8 cellular contexts compared by ENCODE assay signal in genomic region chr9:14313951-14314423, GRCh38. TPM values are rescaled to one million over a fixed set of nuclear protein-coding genes. Genes with fewer than 3 reads are reported as not detected.
DNase-seq lines count a peak whose midpoint lies in the region; ATAC-seq and FAIRE-seq lines count a peak whose summit lies in the region.

NFIB (minus strand) TSS chr9:14314141; CDS start chr9:14313511, 630 bp downstream.

- H3K27ac ChIP-seq in muscle layer of colon (ENCODE audit: low read depth, low read length) = peak within 1 kb of the TSS; percentile 88

- H3K36me3 ChIP-seq in H7 (replicated peaks; ENCODE audit: control insufficient read depth, insufficient read depth, low read length) (no peaks in the 10 kb centered on the region), muscle layer of colon (ENCODE audit: insufficient read depth, low read length) (no peaks in the 10 kb centered on the region)

- H3K4me3 ChIP-seq in H7 (ENCODE audit: insufficient read depth, low read depth, low read length) = peak within 1 kb of the TSS; percentile 83
- H3K4me3 ChIP-seq in muscle layer of colon (ENCODE audit: low read depth in 1 of 2, low read length in 2 of 2) = peak within 1 kb of the TSS; percentile 72 to 94

- peak within 1 kb of the TSS; percentile 85 for H3K9ac ChIP-seq in muscle layer of colon (ENCODE audit: low read length)

- peak; percentile 52 for DNase-seq in AG20443 (ENCODE audit: low spot score)
- peak; percentile 87 for DNase-seq in H7
- peak; percentile 43 for DNase-seq in urothelium cell line (ENCODE audit: low spot score)

- H3K4me1 ChIP-seq in muscle layer of colon (ENCODE audit: insufficient read depth, low read length) = peaks cover 31% of the 10 kb centered on the region

- H3K9me3 Mint-ChIP-seq in T-helper 1 cell treated with Interleukin-12 subunit alpha and Interleukin-12 subunit beta and Interleukin-4 antibody, amounts not matched to agents 30 μg/mL and 1 μg/mL, for 36 hours = no peaks in the 10 kb centered on the region

- peak within 1 kb of the TSS; percentile 69 for H3K27ac Mint-ChIP-seq in T-helper 1 cell treated with Interleukin-12 subunit alpha and Interleukin-12 subunit beta and Interleukin-4 antibody, amounts not matched to agents 30 μg/mL and 1 μg/mL, for 36 hours

- peak; percentile 6 for ATAC-seq in esophagus mucosa
- ATAC-seq in HG02571 (IDR thresholded peaks at IDR 0.05; ENCODE audit: unreplicated experiment) = no peak
- no peak for ATAC-seq in HG02763 (IDR thresholded peaks at IDR 0.05; ENCODE audit: unreplicated experiment)

- peaks cover 15% of the 10 kb centered on the region for H3K4me1 Mint-ChIP-seq in T-helper 1 cell treated with Interleukin-12 subunit alpha and Interleukin-12 subunit beta and Interleukin-4 antibody, amounts not matched to agents 30 μg/mL and 1 μg/mL, for 36 hours (ENCODE audit: low read depth)

- H3K4me3 Mint-ChIP-seq in T-helper 1 cell treated with Interleukin-12 subunit alpha and Interleukin-12 subunit beta and Interleukin-4 antibody, amounts not matched to agents 30 μg/mL and 1 μg/mL, for 36 hours = peak within 1 kb of the TSS; percentile 81

- peaks cover 33% of the 10 kb centered on the region for H3K27me3 ChIP-seq in H7 (ENCODE audit: control insufficient read depth, insufficient read depth, low read length)
- H3K27me3 ChIP-seq in muscle layer of colon (ENCODE audit: control insufficient read depth in 1 of 2, insufficient read depth in 2 of 2, low read length in 2 of 2) = no peaks in the 10 kb centered on the region

- FAIRE-seq in urothelium cell line (lab: Jason Lieb, UNC) = no peak

- no peaks in the 10 kb centered on the region for H3K9me3 ChIP-seq in muscle layer of colon (ENCODE audit: low read length)

- H3K36me3 Mint-ChIP-seq in T-helper 1 cell treated with Interleukin-12 subunit alpha and Interleukin-12 subunit beta and Interleukin-4 antibody, amounts not matched to agents 30 μg/mL and 1 μg/mL, for 36 hours (ENCODE audit: low read depth) = peaks cover 4% of the 10 kb centered on the region

- H3K27me3 Mint-ChIP-seq in T-helper 1 cell treated with Interleukin-12 subunit alpha and Interleukin-12 subunit beta and Interleukin-4 antibody, amounts not matched to agents 30 μg/mL and 1 μg/mL, for 36 hours (ENCODE audit: low read depth) = peaks cover 74% of the 10 kb centered on the region

RNA-seq across cellular contexts. Expression of gene NFIB, which starts in this region (rescaled TPM):
- total RNA-seq in H7 (2014; rRNA removed; shearing (Covaris generic)) = 3.7 and 5.0 TPM in 2 replicates
- 37.2 TPM for total RNA-seq in esophagus mucosa
